In the genomic region with DNA sequence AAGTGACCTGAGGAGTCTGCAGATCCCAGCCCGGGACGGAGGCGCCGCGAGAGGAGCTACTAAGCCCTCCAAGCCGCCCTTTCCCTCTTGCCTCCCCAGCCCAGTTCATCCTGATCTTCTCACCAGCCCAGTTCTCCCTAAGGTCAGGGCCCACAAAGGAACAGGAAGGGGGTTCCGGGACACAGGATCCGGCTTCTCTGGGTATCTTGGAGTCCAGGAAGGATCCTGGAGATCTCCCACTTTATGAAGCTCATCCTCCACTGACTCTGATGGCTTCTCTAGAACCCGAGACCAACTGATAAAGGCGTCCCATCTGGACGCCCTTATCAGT, we compare ENCODE assay signal across 15 cellular contexts. TPM values are rescaled to one million over a fixed set of nuclear protein-coding genes. Genes with fewer than 3 reads are reported as not detected.
DNase-seq lines count a peak whose midpoint lies in the region; ATAC-seq and TF ChIP-seq lines count a peak whose summit lies in the region.
"Had no signal": no experiment of that assay in that cellular context is flagged by ENCODE, and none has a peak within 500 bp of the region (broad histone marks: within the 10 kb centered on the region; RNA-seq: fewer than 3 reads in every experiment).

No MANE protein-coding gene starts in this region.

- 34% methylated on average over 11 of the region's 11 CpGs; no CpG with 5 or more reads in 1 of the 2 donors for WGBS in transverse colon (ENCODE audit: low coverage in 1 of 2), 2 donors

- TF ChIP-seq CTCF in colonic mucosa (IDR thresholded peaks at IDR 0.05) (no peak), transverse colon (IDR thresholded peaks at IDR 0.05) (no peak), PC-9 (conservative IDR thresholded peaks at IDR 0.05) (no peak)

- POLR2A ChIA-PET in PC-9 (lab: Charles Lee; ENCODE audit: unreplicated experiment) = interaction anchor here (0.6 kb wide), 1 partner anchor 23 kb away, joined by 5 read pairs; no protein-coding TSS in a partner anchor

- no peaks in the 10 kb centered on the region for H3F3A ChIP-seq in PC-9 (ENCODE audit: insufficient read depth, low read depth)

- peak overlapping the region; percentile 11 to 94 (median 88) for H3K4me3 Mint-ChIP-seq in naive B cell
- H3K4me3 Mint-ChIP-seq: nephron had no signal

- no peak overlapping the region for H3K4me2 ChIP-seq in PC-9

- H3K27me3 ChIP-seq in colonic mucosa (no peaks in the 10 kb centered on the region), transverse colon (peaks cover 38% of the 10 kb centered on the region), SJCRH30 (0 out of 2 replicates have a peak, but pooled peaks cover 3% of the 10 kb centered on the region), PC-9 (ENCODE audit: insufficient read depth, low read depth) (peaks cover 10% of the 10 kb centered on the region)

- H4K20me1 ChIP-seq in PC-9 (ENCODE audit: insufficient read depth) = no peaks in the 10 kb centered on the region

- H3K4me3 ChIP-seq in colonic mucosa (peak overlapping the region; percentile 49), transverse colon (peak overlapping the region in 3 of 4 donors; percentile 29 to 51 (median 33)), SJCRH30 (no peak overlapping the region), PC-9 (no peak overlapping the region)
- H3K4me3 ChIP-seq: cardiac muscle cell, smooth muscle cell had no signal

- no peaks in the 10 kb centered on the region for H3K36me3 Mint-ChIP-seq in naive B cell

- CTCF ChIA-PET in PC-9 (lab: Charles Lee) = no interaction called here

- in situ Hi-C loops in transverse colon (cut with MboI; ENCODE audit: low pct_ligation_motif_present in 1 of 4, low pct_unique_long_range_greater_than_20kb in 1 of 4, low sequenced_read_pairs in 3 of 4) = no loop called here

- H3K4me1 ChIP-seq in colonic mucosa = no peaks in the 10 kb centered on the region
- H3K4me1 ChIP-seq in transverse colon = peaks cover 0 to 15% (median 10%) of the 10 kb centered on the region in 4 donors
- no peaks in the 10 kb centered on the region for H3K4me1 ChIP-seq in SJCRH30
- no peaks in the 10 kb centered on the region for H3K4me1 ChIP-seq in PC-9 (replicated peaks; ENCODE audit: insufficient read depth)

- no peaks in the 10 kb centered on the region for H3K9me3 ChIP-seq in colonic mucosa
- H3K9me3 ChIP-seq in transverse colon = no peaks in the 10 kb centered on the region
- H3K9me3 ChIP-seq in SJCRH30 (replicated peaks) = no peaks in the 10 kb centered on the region
- H3K9me3 ChIP-seq in PC-9 (ENCODE audit: insufficient read depth, low read depth) = no peaks in the 10 kb centered on the region

- no TSS peak for BruUV-seq in PC-9 (replicated peaks; lab: Mats Ljungman, UMichigan)

- H3K9me3 Mint-ChIP-seq in naive B cell = no peaks in the 10 kb centered on the region
- H3K9me3 Mint-ChIP-seq: nephron had no signal

- H3K27ac ChIP-seq in colonic mucosa (no peak overlapping the region), transverse colon (no peak overlapping the region), SJCRH30 (no peak overlapping the region), PC-9 (no peak overlapping the region)
- H3K27ac ChIP-seq: cardiac muscle cell had no signal

- no peak for TF ChIP-seq EP300 in transverse colon (IDR thresholded peaks at IDR 0.05; ENCODE audit: low read depth)

- H3K9ac ChIP-seq in colonic mucosa (ENCODE audit: low read depth in 2 of 2, low read length in 2 of 2) = no peak overlapping the region

- peak overlapping the region in 2 of 6 donors; percentile 11 to 80 for H3K27ac Mint-ChIP-seq in naive B cell
- H3K27ac Mint-ChIP-seq: nephron had no signal

- no peaks in the 10 kb centered on the region for H3K79me2 ChIP-seq in PC-9 (ENCODE audit: low read depth)

- ATAC-seq in Right ventricle myocardium inferior (peak; percentile 23), naive B cell (ENCODE audit: low read depth in 2 of 2) (no peak), GM18520 (IDR thresholded peaks at IDR 0.05; ENCODE audit: unreplicated experiment) (no peak)

- DNase-seq in Right ventricle myocardium inferior (ENCODE audit: missing footprints) (no peak), cardiac septum (ENCODE audit: low spot score) (no peak), colonic mucosa (no peak), naive B cell (no peak), transverse colon (no peak), SJCRH30 (no peak), PC-9 (no peak)
- DNase-seq: DMS79, NCI-H1092, NCI-H524 treated with DMSO at 0.1 percent for 48 hours, SHP77 had no signal

- H2AFZ ChIP-seq in PC-9 = no peak overlapping the region

- H3K9me2 ChIP-seq in PC-9 (ENCODE audit: insufficient read depth) = no peaks in the 10 kb centered on the region

- no peaks in the 10 kb centered on the region for H3K36me3 ChIP-seq in colonic mucosa
- no peaks in the 10 kb centered on the region for H3K36me3 ChIP-seq in transverse colon
- no peaks in the 10 kb centered on the region for H3K36me3 ChIP-seq in SJCRH30
- no peaks in the 10 kb centered on the region for H3K36me3 ChIP-seq in PC-9 (ENCODE audit: low read depth)
- H3K36me3 ChIP-seq: cardiac muscle cell had no signal

- H3K27me3 Mint-ChIP-seq in naive B cell = peaks cover 2 to 53% (median 4%) of the 10 kb centered on the region in 3 donors

- no peak for TF ChIP-seq POLR2A in transverse colon (IDR thresholded peaks at IDR 0.05)

- peaks cover 3 to 14% (median 7%) of the 10 kb centered on the region in 3 donors for H3K4me1 Mint-ChIP-seq in naive B cell
- H3K4me1 Mint-ChIP-seq: nephron had no signal

- intact Hi-C loops in Right ventricle myocardium inferior (cut with DNase I) = no loop called here
- intact Hi-C loops in cardiac septum (cut with DNase I) = no loop called here
- intact Hi-C loops in colonic mucosa (cut with DNase I) = no loop called here
- intact Hi-C loops in transverse colon (cut with DNase I; ENCODE audit: low total_unique reads) = no loop called here
- intact Hi-C loops in PC-9 (cut with micrococcal nuclease; ENCODE audit: unreplicated experiment) = no loop called here

RNA-seq across cellular contexts. Expression of gene HLA-C, which starts 36.9 kb away (rescaled TPM):
- total RNA-seq in Right ventricle myocardium inferior (185 TPM), cardiac septum (237 TPM), colonic mucosa (1,000 to 10,000 TPM in 1 of 2 donors, 100 to 1,000 TPM in 1; 576 to 1,321 TPM), transverse colon (1,000 to 10,000 TPM in 3 of 4 donors, 100 to 1,000 TPM in 1; 200 to 1,614 (median 1,271) TPM), PC-9 (2021) (305 and 374 TPM in 2 replicates)
- polyA plus RNA-seq in naive B cell (ENCODE audit: low read depth in 6 of 6) = 1,000 to 10,000 TPM in 5 of 6 donors, 100 to 1,000 TPM in 1; 882 to 1,808 (median 1,469) TPM
- total RNA-seq in SJCRH30 (2014; rRNA removed; shearing (Covaris generic)) = 0.73 TPM in 1 of 2 replicates, not detected in the other

RNA-seq across cellular contexts. Expression of gene HLA-B, which starts 48.2 kb away (rescaled TPM):
- total RNA-seq in Right ventricle myocardium inferior (465 TPM), cardiac septum (409 TPM), colonic mucosa (1,000 to 10,000 TPM; 1,153 to 3,111 TPM), transverse colon (1,000 to 10,000 TPM in 3 of 4 donors, 100 to 1,000 TPM in 1; 915 to 3,432 (median 2,814) TPM), PC-9 (2021) (137 and 204 TPM in 2 replicates)
- polyA plus RNA-seq in naive B cell (ENCODE audit: low read depth in 6 of 6) = 1,000 to 10,000 TPM; 3,795 to 6,657 (median 6,196) TPM
- total RNA-seq in SJCRH30 (2014; rRNA removed; shearing (Covaris generic)) = not detected in 2 replicates

Comparison
In these comparisons a context has a peak if more than half of its experiments do, and no peak if none do; other contexts are left out.
1. H3K4me3 ChIP-seq: peak in colonic mucosa (single experiment) and transverse colon (3 of 4); none in SJCRH30 (single experiment) and PC-9 (single experiment).
2. RNA of gene HLA-C, which starts 36.9 kb away (total RNA-seq): 200 to 1,614 TPM in transverse colon, 576 to 1,321 TPM in colonic mucosa, 305 to 374 TPM in PC-9, 237 TPM in cardiac septum (single experiment) and 185 TPM in Right ventricle myocardium inferior (single experiment); 0.73 TPM in SJCRH30; every median in the first group is over 100 times any median in the second.
3. RNA of gene HLA-B, which starts 48.2 kb away (total RNA-seq): 1,153 to 3,111 TPM in colonic mucosa, 915 to 3,432 TPM in transverse colon, 465 TPM in Right ventricle myocardium inferior (single experiment), 409 TPM in cardiac septum (single experiment) and 137 to 204 TPM in PC-9; not detected in SJCRH30; every median in the first group is over 100 times any median in the second.